In the genomic region with DNA sequence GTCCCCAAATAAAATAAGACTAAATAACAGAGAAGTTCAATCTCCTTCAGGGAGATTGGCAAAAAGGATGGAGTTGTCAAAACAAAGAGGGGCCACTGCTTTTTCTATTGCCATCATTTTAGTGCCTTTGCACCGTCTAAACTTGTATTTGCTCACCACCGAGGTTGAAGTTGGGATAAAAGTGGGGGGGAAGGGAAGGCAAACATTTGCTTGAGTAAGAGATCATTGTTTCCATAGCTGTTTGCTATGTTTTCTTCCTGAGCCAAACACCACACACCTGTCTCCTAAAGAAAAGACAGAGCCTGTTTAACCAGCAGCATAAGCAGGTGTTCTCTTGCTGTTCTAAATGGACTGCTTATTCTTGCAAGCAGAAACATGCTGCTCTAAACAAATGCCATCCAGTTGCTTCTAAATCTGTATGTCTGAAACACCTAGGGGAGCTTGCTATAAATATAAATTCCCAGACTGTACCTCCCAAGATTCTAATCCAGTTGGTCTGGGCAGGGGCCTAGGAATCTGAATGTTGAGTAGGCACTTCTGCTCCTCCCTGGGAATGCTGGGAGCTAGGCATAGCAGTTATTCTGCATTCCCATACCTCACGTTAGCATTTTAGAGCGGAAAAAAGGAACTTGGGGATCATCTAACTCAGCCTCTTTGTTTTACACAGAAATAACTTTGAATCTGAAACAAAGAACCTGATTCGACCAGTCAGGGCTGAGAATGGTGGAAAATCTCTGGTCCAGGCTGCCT, we compare ENCODE assay signal across 10 cellular contexts.
DNase-seq lines count a peak whose midpoint lies in the region; ATAC-seq, FAIRE-seq and TF ChIP-seq lines count a peak whose summit lies in the region.
"Had no signal": no experiment of that assay in that cellular context is flagged by ENCODE, and none has a peak within 500 bp of the region (broad histone marks: within the 10 kb centered on the region; RNA-seq: fewer than 3 reads in every experiment).

No MANE protein-coding gene starts in this region.

- H3K9me3 Mint-ChIP-seq in activated T-cell treated with anti-CD3 and anti-CD28 coated beads, Interleukin-2, amount 50 U/mL, for 72 hours = no peaks in the 10 kb centered on the region
- H3K9me3 Mint-ChIP-seq: activated T-helper 1 cell treated with anti-CD3 and anti-CD28 coated beads, Interleukin-12 subunit alpha, Interleukin-12 subunit beta, Interleukin-2, Interleukin-4 antibody, amounts not matched to agents 30 ng/mL and 10 ng/mL and 1 ng/mL, durations not matched to agents 14 hours and 24 hours and 36 hours; dendritic cell treated with granulocyte-macrophage colony-stimulating factor and Interleukin-4, amounts not matched to agents 40 ng/mL and 50 ng/mL, for 4 days had no signal

- H3K27me3 Mint-ChIP-seq in activated T-cell treated with anti-CD3 and anti-CD28 coated beads, Interleukin-2, amount 50 U/mL, for 72 hours (ENCODE audit: low read depth) = no peaks in the 10 kb centered on the region
- H3K27me3 Mint-ChIP-seq: dendritic cell treated with granulocyte-macrophage colony-stimulating factor and Interleukin-4, amounts not matched to agents 40 ng/mL and 50 ng/mL, for 4 days had no signal

- H3K79me1 ChIP-seq in H1 (ENCODE audit: low read depth, low read length) = no peaks in the 10 kb centered on the region

- no peak for TF ChIP-seq RAD21 in H1 (IDR thresholded peaks at IDR 0.05 in 1 of 2, conservative IDR thresholded peaks at IDR 0.05 in 1 of 2; ENCODE audit: low read depth in 2 of 2, low read length in 2 of 2)

- H2BK15ac ChIP-seq in H1 (ENCODE audit: low read length) = no peak overlapping the region

- H4K5ac ChIP-seq in H1 (ENCODE audit: insufficient read length, low read depth, low read length) = no peak overlapping the region

- no peak overlapping the region for H3K23ac ChIP-seq in H1 (ENCODE audit: insufficient read length)

- no peak overlapping the region for H4K91ac ChIP-seq in H1 (replicated peaks; ENCODE audit: insufficient read length, low read length)

- no peak overlapping the region for H3K14ac ChIP-seq in H1 (ENCODE audit: insufficient read length)

- H3K27ac ChIP-seq in H1 (ENCODE audit: low read depth, low read length) (no peak overlapping the region), pancreas (no peak overlapping the region)

- H3K4me3 ChIP-seq in H1 (ENCODE audit: extremely low read depth in 1 of 4, insufficient read depth in 2 of 4, low read depth in 3 of 4, low read length in 4 of 4) = no peak overlapping the region
- no peak overlapping the region for H3K4me3 ChIP-seq in pancreas

- no peak overlapping the region for H3K4me3 Mint-ChIP-seq in activated T-cell treated with anti-CD3 and anti-CD28 coated beads, Interleukin-2, amount 50 U/mL, for 72 hours
- H3K4me3 Mint-ChIP-seq: activated T-helper 1 cell treated with anti-CD3 and anti-CD28 coated beads, Interleukin-12 subunit alpha, Interleukin-12 subunit beta, Interleukin-2, Interleukin-4 antibody, amounts not matched to agents 30 ng/mL and 10 ng/mL and 1 ng/mL, durations not matched to agents 14 hours and 24 hours and 36 hours; dendritic cell treated with granulocyte-macrophage colony-stimulating factor and Interleukin-4, amounts not matched to agents 40 ng/mL and 50 ng/mL, for 4 days had no signal

- FAIRE-seq in H1 (lab: Jason Lieb, UNC) = peak; percentile 32
- FAIRE-seq in pancreas (lab: Jason Lieb, UNC) = no peak

- H3K4me2 ChIP-seq in H1 (ENCODE audit: insufficient read depth in 1 of 2, low read depth in 2 of 2, low read length in 2 of 2) = no peak overlapping the region

- no peaks in the 10 kb centered on the region for H3K23me2 ChIP-seq in H1 (ENCODE audit: low read depth, low read length)

- H4K20me1 ChIP-seq in H1 (replicated peaks in 1 of 2; ENCODE audit: control insufficient read depth in 1 of 2, insufficient read depth in 2 of 2, low read length in 2 of 2) = no peaks in the 10 kb centered on the region

- no peak; a peak in 1 of 3 replicates for TF ChIP-seq EP300 in H1 (IDR thresholded peaks at IDR 0.05; ENCODE audit: borderline replicate concordance in 1 of 2, low read depth in 2 of 2, low read length in 2 of 2)

- H3K4me1 ChIP-seq in H1 (replicated peaks in 1 of 4; ENCODE audit: control insufficient read depth in 3 of 4, insufficient read depth in 4 of 4, low read length in 3 of 4) (peaks cover 4 to 21% (median 17%) of the 10 kb centered on the region in 4 experiments; a peak in 6 of 7 replicates), pancreas (peaks cover 0 to 6% (median 0%) of the 10 kb centered on the region in 3 donors)

- H3K79me2 ChIP-seq in H1 (ENCODE audit: control insufficient read depth in 1 of 2, insufficient read depth in 2 of 2, low read length in 2 of 2) = no peaks in the 10 kb centered on the region

- peak overlapping the region; percentile 10 for H2BK120ac ChIP-seq in H1 (replicated peaks; ENCODE audit: low read depth, low read length)

- H4K8ac ChIP-seq in H1 (ENCODE audit: extremely low read depth, insufficient read depth, low read length) = no peak overlapping the region

- no peaks in the 10 kb centered on the region for H3K27me3 ChIP-seq in H1 (replicated peaks in 1 of 4; ENCODE audit: control insufficient read depth in 3 of 4, extremely low read depth in 1 of 4, insufficient read depth in 3 of 4, low read length in 3 of 4)
- no peaks in the 10 kb centered on the region for H3K27me3 ChIP-seq in pancreas

- H3K36me3 ChIP-seq in H1 (ENCODE audit: control insufficient read depth in 2 of 4, insufficient read depth in 4 of 4, low read length in 3 of 4) (peaks cover 0 to 6% (median 0%) of the 10 kb centered on the region in 4 experiments; a peak in 2 of 8 replicates), pancreas (no peaks in the 10 kb centered on the region)

- no peak overlapping the region for H3K56ac ChIP-seq in H1 (replicated peaks; ENCODE audit: insufficient read length, low read depth, low read length)

- H2BK20ac ChIP-seq in H1 (ENCODE audit: low read length) = peak overlapping the region; percentile 73

- H2BK12ac ChIP-seq in H1 (ENCODE audit: low read depth, low read length) = peak overlapping the region; percentile 64

- intact Hi-C loops in pancreas (cut with DNase I) = no loop called here

- H2AK5ac ChIP-seq in H1 (ENCODE audit: low read depth, low read length) = no peak overlapping the region; the same call in 1 of the 2 replicates

- ATAC-seq in pancreas (peak; percentile 57 to 83 (median 74)), GM19351 (IDR thresholded peaks at IDR 0.05; ENCODE audit: unreplicated experiment) (no peak), GM19023 (IDR thresholded peaks at IDR 0.05; ENCODE audit: unreplicated experiment) (no peak)
- no peak for ATAC-seq in activated T-cell treated with anti-CD3 and anti-CD28 coated beads, Interleukin-2, amount 50 U/mL, for 72 hours (replicated peaks in 1 of 2)

- no peaks in the 10 kb centered on the region for H3K4me1 Mint-ChIP-seq in activated T-cell treated with anti-CD3 and anti-CD28 coated beads, Interleukin-2, amount 50 U/mL, for 72 hours (ENCODE audit: low read depth)

- 53% methylated on average over 5 of the region's 5 CpGs; no CpG with 5 or more reads in 1 of the 2 experiments for WGBS in H1 (ENCODE audit: extremely low coverage in 1 of 2, insufficient coverage in 1 of 2, insufficient read length in 1 of 2, insufficient replicate concordance in 2 of 2, low coverage in 1 of 2, low lambda C conversion rate in 2 of 2, missing lambda C conversion rate in 1 of 2), 2 experiments
- 57 to 60% methylated on average over 5 of the region's 5 CpGs for whole genome bisulfite sequencing in pancreas, 2 donors

- no peak overlapping the region for H2AFZ ChIP-seq in H1 (ENCODE audit: low read length)

- peak; percentile 40 for DNase-seq in LHCN-M2 (ENCODE audit: low read depth)
- DNase-seq in NCI-H2196 (lab: John Stamatoyannopoulos, UW; ENCODE audit: unreplicated experiment) = peak; percentile 85
- DNase-seq in H1 (ENCODE audit: low read depth in 1 of 2, low spot score in 2 of 2) = no peak
- no peak for DNase-seq in pancreas
- no peak for DNase-seq in activated T-cell treated with anti-CD3 and anti-CD28 coated beads, Interleukin-2, amount 50 U/mL, for 72 hours
- DNase-seq: activated CD4-positive, alpha-beta T cell treated with anti-CD3 and anti-CD28 coated beads for 48 hours had no signal

- H2BK5ac ChIP-seq in H1 (ENCODE audit: low read depth, low read length) = peak overlapping the region; percentile 58; the same call in 1 of the 2 replicates

- no peak overlapping the region for H3K27ac Mint-ChIP-seq in activated T-cell treated with anti-CD3 and anti-CD28 coated beads, Interleukin-2, amount 50 U/mL, for 72 hours
- H3K27ac Mint-ChIP-seq: activated T-helper 1 cell treated with anti-CD3 and anti-CD28 coated beads, Interleukin-12 subunit alpha, Interleukin-12 subunit beta, Interleukin-2, Interleukin-4 antibody, amounts not matched to agents 30 ng/mL and 10 ng/mL and 1 ng/mL, durations not matched to agents 14 hours and 24 hours and 36 hours; dendritic cell treated with granulocyte-macrophage colony-stimulating factor and Interleukin-4, amounts not matched to agents 40 ng/mL and 50 ng/mL, for 4 days had no signal

- POLR2A ChIA-PET in H1 (lab: Charles Lee; ENCODE audit: partially characterized antibody) = interaction anchor here (0.6 to 1.2 kb wide), 3 partner anchors 10 to 277 kb away, joined by 3 to 5 read pairs (median 4); no protein-coding TSS in a partner anchor

- peak overlapping the region; percentile 62; the same call in 1 of the 2 replicates for H3K18ac ChIP-seq in H1 (ENCODE audit: extremely low read depth, low read length)

- H3K9ac ChIP-seq in H1 (replicated peaks in 1 of 4; ENCODE audit: extremely low read depth in 1 of 4, low read depth in 3 of 4, low read length in 3 of 4) = no peak overlapping the region; a peak in 1 of 7 replicates

- peaks cover 12 to 14% of the 10 kb centered on the region in 2 experiments for H3K9me3 ChIP-seq in H1 (ENCODE audit: insufficient read depth in 2 of 2, low read depth in 1 of 2, low read length in 1 of 2)
- no peaks in the 10 kb centered on the region for H3K9me3 ChIP-seq in pancreas

- no peak overlapping the region for H3K4ac ChIP-seq in H1 (replicated peaks; ENCODE audit: insufficient read length, low read depth, low read length)

- no peak for TF ChIP-seq CTCF in H1 (IDR thresholded peaks at IDR 0.05; ENCODE audit: control extremely low read depth in 1 of 3, insufficient read depth in 1 of 3, low read depth in 1 of 3, low read length in 3 of 3)
- no peak for TF ChIP-seq CTCF in pancreas (IDR thresholded peaks at IDR 0.05)

- TF ChIP-seq POLR2A in H1 (IDR thresholded peaks at IDR 0.05; ENCODE audit: control extremely low read depth in 1 of 2, low read depth in 2 of 2, low read length in 2 of 2) = no peak

- CTCF ChIA-PET in H1 (lab: Charles Lee; ENCODE audit: partially characterized antibody) = interaction anchor here (1.2 to 2.0 kb wide), 3 partner anchors 9 to 131 kb away, joined by 3 to 5 read pairs (median 3); no protein-coding TSS in a partner anchor

- H3K36me3 Mint-ChIP-seq in activated T-cell treated with anti-CD3 and anti-CD28 coated beads, Interleukin-2, amount 50 U/mL, for 72 hours (ENCODE audit: insufficient read depth in 2 of 2) = no peaks in the 10 kb centered on the region

TF ChIP-seq in H1, 55 proteins besides CTCF, POLR2A, EP300 and RAD21 (continues in another document):
- TF ChIP-seq SIX5 (IDR thresholded peaks at IDR 0.05; ENCODE audit: low read depth, low read length) (no peak), POLR2AphosphoS5 (IDR thresholded peaks at IDR 0.05; ENCODE audit: low read depth, low read length) (no peak)

Comparison
In these comparisons a context has a peak if more than half of its experiments do, and no peak if none do; other contexts are left out.
1. DNase-seq: peak in LHCN-M2 (single experiment) and NCI-H2196 (single experiment); none in H1 (0 of 2), pancreas (0 of 6) and activated T-cell treated with anti-CD3 and anti-CD28 coated beads, Interleukin-2, amount 50 U/mL, for 72 hours (0 of 2).
2. ATAC-seq: peak in pancreas (4 of 4); none in activated T-cell treated with anti-CD3 and anti-CD28 coated beads, Interleukin-2, amount 50 U/mL, for 72 hours (0 of 2), GM19351 (single experiment) and GM19023 (single experiment).